ENCODE assay signal across 1 cellular context in the genomic region with DNA sequence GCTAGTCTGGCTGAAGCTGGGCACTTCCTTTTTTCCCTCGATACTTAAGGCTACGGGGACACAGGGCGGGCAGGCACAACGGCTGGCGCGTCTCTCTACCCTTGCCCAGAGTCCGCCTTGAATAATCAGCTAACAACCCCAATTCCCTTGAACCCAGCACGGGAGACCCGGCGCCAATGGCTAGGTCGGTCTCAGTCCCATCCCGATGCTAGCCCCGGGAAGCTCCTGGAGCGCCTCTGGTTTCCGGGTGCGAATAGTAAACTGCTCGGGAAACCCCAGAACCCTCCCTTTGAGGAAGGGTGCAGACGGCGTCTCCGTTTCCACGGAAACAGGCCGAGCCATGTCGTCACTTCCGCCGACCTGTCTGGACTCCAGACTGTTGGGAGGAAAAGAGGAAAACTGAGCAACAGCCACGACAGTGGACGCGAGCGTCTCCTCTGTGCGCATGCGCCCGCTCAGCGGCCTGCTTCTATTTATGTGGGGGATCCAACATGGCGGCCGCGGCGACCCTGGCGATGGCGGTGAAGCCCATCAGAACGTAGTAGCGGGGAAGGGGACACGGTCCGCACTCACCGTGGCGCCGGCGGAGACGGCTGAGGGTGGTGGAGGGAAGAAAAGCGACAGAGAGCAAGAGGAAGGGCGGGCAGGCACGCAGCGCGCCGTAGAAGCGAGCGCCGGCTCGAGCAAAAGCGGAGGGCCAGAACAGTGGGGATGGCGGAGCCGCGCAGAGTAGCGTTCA.
TF ChIP-seq lines count a peak whose summit lies in the region.

Gene UBN2, plus strand, starts transcription at position 464 of the 739 bp plus-strand sequence. Its CDS starts 248 bp downstream, at position 712.

TF ChIP-seq in GM12878, 131 proteins besides CTCF, POLR2A, EP300 and RAD21 (continued from another document):
- TF ChIP-seq, protein P1, sequence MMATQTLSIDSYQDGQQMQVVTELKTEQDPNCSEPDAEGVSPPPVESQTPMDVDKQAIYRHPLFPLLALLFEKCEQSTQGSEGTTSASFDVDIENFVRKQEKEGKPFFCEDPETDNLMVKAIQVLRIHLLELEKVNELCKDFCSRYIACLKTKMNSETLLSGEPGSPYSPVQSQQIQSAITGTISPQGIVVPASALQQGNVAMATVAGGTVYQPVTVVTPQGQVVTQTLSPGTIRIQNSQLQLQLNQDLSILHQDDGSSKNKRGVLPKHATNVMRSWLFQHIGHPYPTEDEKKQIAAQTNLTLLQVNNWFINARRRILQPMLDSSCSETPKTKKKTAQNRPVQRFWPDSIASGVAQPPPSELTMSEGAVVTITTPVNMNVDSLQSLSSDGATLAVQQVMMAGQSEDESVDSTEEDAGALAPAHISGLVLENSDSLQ (IDR thresholded peaks at IDR 0.05), result peak; percentile 50; the same call in 1 of the 2 replicates
- TF ChIP-seq SIN3A (IDR thresholded peaks at IDR 0.05; ENCODE audit: low read depth, low read length), result peak; percentile 95
- TF ChIP-seq TARDBP (IDR thresholded peaks at IDR 0.05; ENCODE audit: borderline replicate concordance), result no peak
- no peak for TF ChIP-seq CEBPB (IDR thresholded peaks at IDR 0.05; ENCODE audit: borderline replicate concordance in 1 of 2, low read depth in 2 of 2, low read length in 2 of 2)
- 0 out of 3 replicates have a peak, but pooled peaks have one; percentile 24 for TF ChIP-seq POU2F2 (IDR thresholded peaks at IDR 0.05; ENCODE audit: borderline replicate concordance, low read depth, low read length)
- no peak for TF ChIP-seq NFXL1 (IDR thresholded peaks at IDR 0.05; ENCODE audit: borderline replicate concordance)
- no peak for TF ChIP-seq MEF2A (IDR thresholded peaks at IDR 0.05; ENCODE audit: insufficient read depth, low read depth, low read length)
- TF ChIP-seq, protein P2, sequence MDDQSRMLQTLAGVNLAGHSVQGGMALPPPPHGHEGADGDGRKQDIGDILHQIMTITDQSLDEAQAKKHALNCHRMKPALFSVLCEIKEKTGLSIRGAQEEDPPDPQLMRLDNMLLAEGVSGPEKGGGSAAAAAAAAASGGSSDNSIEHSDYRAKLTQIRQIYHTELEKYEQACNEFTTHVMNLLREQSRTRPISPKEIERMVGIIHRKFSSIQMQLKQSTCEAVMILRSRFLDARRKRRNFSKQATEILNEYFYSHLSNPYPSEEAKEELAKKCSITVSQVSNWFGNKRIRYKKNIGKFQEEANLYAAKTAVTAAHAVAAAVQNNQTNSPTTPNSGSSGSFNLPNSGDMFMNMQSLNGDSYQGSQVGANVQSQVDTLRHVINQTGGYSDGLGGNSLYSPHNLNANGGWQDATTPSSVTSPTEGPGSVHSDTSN (IDR thresholded peaks at IDR 0.05; ENCODE audit: insufficient replicate concordance, low read depth, low read length), result no peak
- peak; percentile 59; the same call in 1 of the 2 replicates for TF ChIP-seq DPF2 (IDR thresholded peaks at IDR 0.05)
- TF ChIP-seq NFIC (IDR thresholded peaks at IDR 0.05; ENCODE audit: low read depth, low read length), result no peak
- TF ChIP-seq NR2C2 (IDR thresholded peaks at IDR 0.05; ENCODE audit: borderline replicate concordance, control insufficient read depth, insufficient read length, low read depth), result no peak
- TF ChIP-seq ZNF274 (IDR thresholded peaks at IDR 0.05; ENCODE audit: insufficient read depth, insufficient read length), result no peak
- TF ChIP-seq BMI1 (IDR thresholded peaks at IDR 0.05; ENCODE audit: borderline replicate concordance), result peak; percentile 92
- 0 out of 2 replicates have a peak, but pooled peaks have one; percentile 21 for TF ChIP-seq ZNF207 (IDR thresholded peaks at IDR 0.05; ENCODE audit: borderline replicate concordance)
- TF ChIP-seq MLLT1 (IDR thresholded peaks at IDR 0.05), result peak; percentile 75
- TF ChIP-seq CHD2 (IDR thresholded peaks at IDR 0.05; ENCODE audit: borderline replicate concordance, low read depth, low read length), result 0 out of 2 replicates have a peak, but pooled peaks have one; percentile 40
- peak; percentile 72; the same call in 1 of the 2 replicates for TF ChIP-seq RFX5 (IDR thresholded peaks at IDR 0.05; ENCODE audit: low read depth, low read length)
- TF ChIP-seq, protein P3, sequence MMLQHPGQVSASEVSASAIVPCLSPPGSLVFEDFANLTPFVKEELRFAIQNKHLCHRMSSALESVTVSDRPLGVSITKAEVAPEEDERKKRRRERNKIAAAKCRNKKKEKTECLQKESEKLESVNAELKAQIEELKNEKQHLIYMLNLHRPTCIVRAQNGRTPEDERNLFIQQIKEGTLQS (IDR thresholded peaks at IDR 0.05; ENCODE audit: borderline replicate concordance, extremely low read depth, low read depth, low read length), result no peak
- TF ChIP-seq, protein P4, sequence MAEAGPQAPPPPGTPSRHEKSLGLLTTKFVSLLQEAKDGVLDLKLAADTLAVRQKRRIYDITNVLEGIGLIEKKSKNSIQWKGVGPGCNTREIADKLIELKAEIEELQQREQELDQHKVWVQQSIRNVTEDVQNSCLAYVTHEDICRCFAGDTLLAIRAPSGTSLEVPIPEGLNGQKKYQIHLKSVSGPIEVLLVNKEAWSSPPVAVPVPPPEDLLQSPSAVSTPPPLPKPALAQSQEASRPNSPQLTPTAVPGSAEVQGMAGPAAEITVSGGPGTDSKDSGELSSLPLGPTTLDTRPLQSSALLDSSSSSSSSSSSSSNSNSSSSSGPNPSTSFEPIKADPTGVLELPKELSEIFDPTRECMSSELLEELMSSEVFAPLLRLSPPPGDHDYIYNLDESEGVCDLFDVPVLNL (IDR thresholded peaks at IDR 0.05; ENCODE audit: low read depth, low read length), result no peak
